ENCODE assay signal across 26 cellular contexts in the genomic region with DNA sequence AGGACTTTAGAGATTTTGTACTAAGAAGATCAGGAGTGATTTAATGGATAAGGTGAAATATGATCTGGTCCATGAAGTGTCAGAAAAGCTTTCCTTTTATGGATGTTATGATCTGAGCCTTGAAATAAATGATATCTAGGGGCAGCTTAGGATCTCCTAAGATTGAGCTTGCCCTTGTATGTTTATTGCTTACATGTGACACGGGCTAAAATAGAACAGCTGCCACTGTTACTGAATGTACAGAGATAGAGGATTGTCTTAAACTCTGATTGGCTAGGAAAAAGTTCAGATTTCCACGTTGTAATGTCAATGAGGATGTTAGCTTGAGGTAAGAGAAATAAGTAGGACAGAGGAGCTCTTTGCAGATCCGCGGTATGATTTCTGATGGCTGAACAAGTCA.
"Had no signal": no experiment of that assay in that cellular context is flagged by ENCODE, and none has a peak within 500 bp of the region (broad histone marks: within the 10 kb centered on the region; RNA-seq: fewer than 3 reads in every experiment).

No MANE protein-coding gene starts in this region.

- H3K27me3 ChIP-seq: dorsolateral prefrontal cortex, gastroesophageal sphincter, neutrophil, pancreas, sigmoid colon, spleen, tibial nerve, upper lobe of left lung had no signal

- FAIRE-seq: pancreas, urothelium cell line had no signal

- H3K4me3 Mint-ChIP-seq: immature natural killer cell; mesothelial cell of epicardium; naive B cell; natural killer cell treated with Interleukin-12 subunit alpha and Interleukin-12 subunit beta and Interleukin-15 and Interleukin-18, amount 100 ng/mL, for 72 hours; neural crest cell; stimulated activated naive B cell treated with anti-CD40 and anti-IgM and Interleukin-4, amounts not matched to agents 10 μg/mL and 1 μg/mL and 100 μg/mL, for 72 hours; stimulated activated naive CD8-positive, alpha-beta T cell treated with anti-CD3 and anti-CD28 coated beads, Interleukin-15, Interleukin-2, amounts not matched to agents 100 ng/mL and 50 ng/mL, for 24 hours had no signal

- H3K4me1 Mint-ChIP-seq: mesothelial cell of epicardium had no signal

- H3K9me3 ChIP-seq: gastroesophageal sphincter, mucosa of descending colon, neutrophil, pancreas, sigmoid colon, spleen, thoracic aorta, tibial nerve, upper lobe of left lung had no signal

- H3K27ac Mint-ChIP-seq: immature natural killer cell; mesothelial cell of epicardium; naive B cell; natural killer cell treated with Interleukin-12 subunit alpha and Interleukin-12 subunit beta and Interleukin-15 and Interleukin-18, amount 100 ng/mL, for 72 hours; stimulated activated naive B cell treated with anti-CD40 and anti-IgM and Interleukin-4, amounts not matched to agents 10 μg/mL and 1 μg/mL and 100 μg/mL, for 72 hours; stimulated activated naive CD8-positive, alpha-beta T cell treated with anti-CD3 and anti-CD28 coated beads, Interleukin-15, Interleukin-2, amounts not matched to agents 100 ng/mL and 50 ng/mL, for 24 hours had no signal

- DNase-seq: cerebellar nuclear complex; dorsolateral prefrontal cortex; effector CD4-positive, alpha-beta T cell; foreskin fibroblast; hypothalamus; immature natural killer cell; islet precursor cell; kidney glomerular epithelial cell; mesenchymal stem cell; mucosa of descending colon; naive B cell; pancreas; sigmoid colon; spleen; stimulated activated naive B cell treated with anti-CD40 and anti-IgM and Interleukin-4, amounts not matched to agents 10 μg/mL and 1 μg/mL and 100 μg/mL, for 72 hours; upper lobe of left lung had no signal

- H3K4me3 ChIP-seq: dorsolateral prefrontal cortex, gastroesophageal sphincter, mucosa of descending colon, pancreas, sigmoid colon, skin epidermis, spleen, thoracic aorta, tibial nerve, upper lobe of left lung had no signal

- H3K27me3 Mint-ChIP-seq: naive B cell; natural killer cell treated with Interleukin-12 subunit alpha and Interleukin-12 subunit beta and Interleukin-15 and Interleukin-18, amount 100 ng/mL, for 72 hours; stimulated activated naive B cell treated with anti-CD40 and anti-IgM and Interleukin-4, amounts not matched to agents 10 μg/mL and 1 μg/mL and 100 μg/mL, for 72 hours; stimulated activated naive CD8-positive, alpha-beta T cell treated with anti-CD3 and anti-CD28 coated beads, Interleukin-15, Interleukin-2, amounts not matched to agents 100 ng/mL and 50 ng/mL, for 24 hours had no signal

- H3K27ac ChIP-seq: dorsolateral prefrontal cortex, gastroesophageal sphincter, neutrophil, pancreas, sigmoid colon, skin epidermis, spleen, thoracic aorta, tibial nerve, upper lobe of left lung had no signal

- H3K9me3 Mint-ChIP-seq: immature natural killer cell; mesothelial cell of epicardium; naive B cell; natural killer cell treated with Interleukin-12 subunit alpha and Interleukin-12 subunit beta and Interleukin-15 and Interleukin-18, amount 100 ng/mL, for 72 hours; neural crest cell; stimulated activated naive B cell treated with anti-CD40 and anti-IgM and Interleukin-4, amounts not matched to agents 10 μg/mL and 1 μg/mL and 100 μg/mL, for 72 hours; stimulated activated naive CD8-positive, alpha-beta T cell treated with anti-CD3 and anti-CD28 coated beads, Interleukin-15, Interleukin-2, amounts not matched to agents 100 ng/mL and 50 ng/mL, for 24 hours had no signal

- ATAC-seq: gastroesophageal sphincter; mucosa of descending colon; natural killer cell treated with Interleukin-12 subunit alpha and Interleukin-12 subunit beta and Interleukin-15 and Interleukin-18, amount 100 ng/mL, for 72 hours; pancreas; stimulated activated naive B cell treated with anti-CD40 and anti-IgM and Interleukin-4, amounts not matched to agents 10 μg/mL and 1 μg/mL and 100 μg/mL, for 72 hours had no signal

- H3K36me3 Mint-ChIP-seq: immature natural killer cell; naive B cell; natural killer cell treated with Interleukin-12 subunit alpha and Interleukin-12 subunit beta and Interleukin-15 and Interleukin-18, amount 100 ng/mL, for 72 hours had no signal
